8 cellular contexts compared by ENCODE assay signal in the genomic region with DNA sequence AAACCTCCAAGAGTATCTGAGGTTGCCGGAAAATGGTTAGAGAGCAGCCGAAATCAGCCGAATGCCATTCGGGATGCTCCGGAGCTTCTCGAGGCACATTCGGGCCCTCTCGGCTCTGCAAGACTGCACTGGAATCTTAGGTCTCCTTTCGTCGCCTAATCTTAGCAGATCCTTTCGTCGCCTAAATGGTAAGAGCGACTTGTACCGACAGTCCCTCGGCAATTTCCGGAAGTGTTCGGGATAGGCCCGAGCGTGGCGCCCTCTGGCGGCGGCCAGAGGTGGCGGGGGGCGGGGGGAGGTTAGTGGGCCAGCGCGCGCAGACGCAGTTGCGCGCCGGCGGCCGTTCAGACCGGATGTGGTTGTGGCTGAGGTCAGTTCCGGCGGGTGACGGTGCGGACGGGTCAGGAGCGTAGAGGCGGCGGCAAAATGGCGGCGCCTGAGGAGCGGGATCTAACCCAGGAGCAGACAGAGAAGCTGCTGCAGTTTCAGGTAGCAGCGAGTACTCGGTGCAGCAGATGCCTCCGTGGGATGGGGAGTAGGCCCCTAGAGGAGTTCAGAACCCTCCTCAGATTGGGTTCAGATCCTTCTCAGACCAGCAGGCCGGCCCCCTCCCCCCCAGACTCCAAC. TPM values are rescaled to one million over a fixed set of nuclear protein-coding genes. Genes with fewer than 3 reads are reported as not detected.
DNase-seq lines count a peak whose midpoint lies in the region; ATAC-seq and TF ChIP-seq lines count a peak whose summit lies in the region.

A gene with protein sequence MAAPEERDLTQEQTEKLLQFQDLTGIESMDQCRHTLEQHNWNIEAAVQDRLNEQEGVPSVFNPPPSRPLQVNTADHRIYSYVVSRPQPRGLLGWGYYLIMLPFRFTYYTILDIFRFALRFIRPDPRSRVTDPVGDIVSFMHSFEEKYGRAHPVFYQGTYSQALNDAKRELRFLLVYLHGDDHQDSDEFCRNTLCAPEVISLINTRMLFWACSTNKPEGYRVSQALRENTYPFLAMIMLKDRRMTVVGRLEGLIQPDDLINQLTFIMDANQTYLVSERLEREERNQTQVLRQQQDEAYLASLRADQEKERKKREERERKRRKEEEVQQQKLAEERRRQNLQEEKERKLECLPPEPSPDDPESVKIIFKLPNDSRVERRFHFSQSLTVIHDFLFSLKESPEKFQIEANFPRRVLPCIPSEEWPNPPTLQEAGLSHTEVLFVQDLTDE (plus strand): TSS at position 404 of the 627 bp plus-strand sequence. CDS start 23 bp downstream, at position 427.

- H3K36me3 Mint-ChIP-seq in CD14-positive monocyte, result peaks cover 7 to 9% of the 10 kb centered on the region in 2 donors
- H3K36me3 Mint-ChIP-seq in activated CD4-positive, alpha-beta T cell treated with anti-CD3 and anti-CD28 coated beads, Interleukin-2, amount 10 ng/mL, durations not matched to agents 7 days and 5 days (ENCODE audit: low read depth), result peaks cover 9% of the 10 kb centered on the region

- CTCF ChIA-PET in activated CD4-positive, alpha-beta T cell treated with anti-CD3 and anti-CD28 coated beads, Interleukin-2, amount 10 ng/mL, durations not matched to agents 7 days and 5 days (lab: Charles Lee), result interaction anchor here (0.6 to 2.9 kb wide), 36 partner anchors 9 to 897 kb away, joined by 3 to 31 read pairs (median 4); partner anchors contain the start of genes CLTB, KIAA1191 and RNF44

- H3K27ac Mint-ChIP-seq in CD14-positive monocyte, result peak within 1 kb of the TSS; percentile 99 to 100 (median 100)
- peak within 1 kb of the TSS; percentile 97 for H3K27ac Mint-ChIP-seq in activated CD4-positive, alpha-beta T cell treated with anti-CD3 and anti-CD28 coated beads, Interleukin-2, amount 10 ng/mL, durations not matched to agents 7 days and 5 days

- H3K4me1 Mint-ChIP-seq in CD14-positive monocyte, result peaks cover 23% of the 10 kb centered on the region
- H3K4me1 Mint-ChIP-seq in activated CD4-positive, alpha-beta T cell treated with anti-CD3 and anti-CD28 coated beads, Interleukin-2, amount 10 ng/mL, durations not matched to agents 7 days and 5 days, result peaks cover 37% of the 10 kb centered on the region

- H3K27me3 Mint-ChIP-seq in CD14-positive monocyte (ENCODE audit: low read depth in 3 of 3), result peaks cover 0 to 4% (median 0%) of the 10 kb centered on the region in 3 donors
- H3K27me3 Mint-ChIP-seq in activated CD4-positive, alpha-beta T cell treated with anti-CD3 and anti-CD28 coated beads, Interleukin-2, amount 10 ng/mL, durations not matched to agents 7 days and 5 days, result no peaks in the 10 kb centered on the region

- DNase-seq in CD14-positive monocyte (ENCODE audit: low spot score) (peak; percentile 97), NCI-H69 (lab: John Stamatoyannopoulos, UW) (peak; percentile 99), cortex of kidney (lab: John Stamatoyannopoulos, UW) (peak; percentile 46), left colon (peak; percentile 94 to 96)
- peak; percentile 96 for DNase-seq in activated CD4-positive, alpha-beta T cell treated with anti-CD3 and anti-CD28 coated beads, Interleukin-2, amount 10 ng/mL, durations not matched to agents 7 days and 5 days
- DNase-seq in stimulated activated CD4-positive, alpha-beta T cell treated with anti-CD3 and anti-CD28 coated beads, Interleukin-1b, Interleukin-23, amount 100 ng/mL, for 48 hours, result peak; percentile 98

- POLR2A ChIA-PET in activated CD4-positive, alpha-beta T cell treated with anti-CD3 and anti-CD28 coated beads, Interleukin-2, amount 10 ng/mL, durations not matched to agents 7 days and 5 days (lab: Charles Lee), result interaction anchor here (0.6 to 1.4 kb wide), 4 partner anchors 9 to 90 kb away, joined by 3 to 4 read pairs (median 4); partner anchors contain the start of gene RNF44

- intact Hi-C loops in CD14-positive monocyte (cut with micrococcal nuclease) (loop anchor here (2.0 to 5.0 kb wide), 3 partner anchors 31 to 89 kb away; partner anchors contain the start of genes CLTB (in 2 of the 2), HIGD2A (in 2 of the 2), NOP16 (in 2 of the 2) and RNF44 (in 2 of the 2)), left colon (cut with DNase I, micrococcal nuclease) (no loop called here)

- H3K9me3 Mint-ChIP-seq in CD14-positive monocyte, result peaks cover 0 to 4% (median 0%) of the 10 kb centered on the region in 7 donors
- no peaks in the 10 kb centered on the region for H3K9me3 Mint-ChIP-seq in activated CD4-positive, alpha-beta T cell treated with anti-CD3 and anti-CD28 coated beads, Interleukin-2, amount 10 ng/mL, durations not matched to agents 7 days and 5 days

- H3K4me3 Mint-ChIP-seq in CD14-positive monocyte, result peak within 1 kb of the TSS; percentile 95 to 99
- H3K4me3 Mint-ChIP-seq in activated CD4-positive, alpha-beta T cell treated with anti-CD3 and anti-CD28 coated beads, Interleukin-2, amount 10 ng/mL, durations not matched to agents 7 days and 5 days, result peak within 1 kb of the TSS; percentile 87

- ATAC-seq in GM19351 (IDR thresholded peaks at IDR 0.05; ENCODE audit: unreplicated experiment), result peak; percentile 93
- ATAC-seq in HG03521 (IDR thresholded peaks at IDR 0.05; ENCODE audit: unreplicated experiment), result peak; percentile 87
- peak; percentile 94 for ATAC-seq in left colon

- peak; percentile 96 for TF ChIP-seq CTCF in CD14-positive monocyte (IDR thresholded peaks at IDR 0.05)

RNA-seq across cellular contexts. Expression of the gene that starts here (rescaled TPM):
- 10 to 100 TPM; 11.5 to 14.8 TPM for polyA plus RNA-seq in CD14-positive monocyte
- 10 to 100 TPM; 32.3 to 41.0 TPM for total RNA-seq in activated CD4-positive, alpha-beta T cell treated with anti-CD3 and anti-CD28 coated beads, Interleukin-2, amount 10 ng/mL, durations not matched to agents 7 days and 5 days
- total RNA-seq in left colon, result 10 to 100 TPM; 32.6 to 39.1 TPM

Comparison
In these comparisons a context has a peak if more than half of its experiments do, and no peak if none do; other contexts are left out.
1. Peak in every context shown above with its lines: DNase-seq and ATAC-seq.
2. DNase-seq: peak in every context shown above with its lines; median percentile 99 in NCI-H69; 98 in stimulated activated CD4-positive, alpha-beta T cell treated with anti-CD3 and anti-CD28 coated beads, Interleukin-1b, Interleukin-23, amount 100 ng/mL, for 48 hours; 97 in CD14-positive monocyte; 96 in activated CD4-positive, alpha-beta T cell treated with anti-CD3 and anti-CD28 coated beads, Interleukin-2, amount 10 ng/mL, durations not matched to agents 7 days and 5 days; 95 in left colon; 46 in cortex of kidney.
3. intact Hi-C loops: an anchor here in CD14-positive monocyte (2.0 to 5.0 kb wide); none called in left colon.